8 cellular contexts compared by ENCODE assay signal in genomic region chr11:67416416-67417335, GRCh38.
DNase-seq lines count a peak whose midpoint lies in the region; ATAC-seq lines count a peak whose summit lies in the region.

No MANE protein-coding gene starts in this region.

- no peak for ATAC-seq in GM18861 (IDR thresholded peaks at IDR 0.05; ENCODE audit: unreplicated experiment)

- DNase-seq in Ammon's horn (ENCODE audit: low spot score) (peak; percentile 68), MV-4-11 (lab: John Stamatoyannopoulos, UW) (peak; percentile 16), fibroblast of peridontal ligament (ENCODE audit: extremely low read depth) (peak; percentile 20), SW480 (ENCODE audit: low spot score) (no peak), NCI-H526 treated with DMSO at 0.1 percent for 48 hours (lab: John Stamatoyannopoulos, UW) (no peak)
- DNase-seq in activated CD8-positive, alpha-beta memory T cell treated with anti-CD3 and anti-CD28 coated beads for 24 hours, result peak; percentile 76
- peak; percentile 59 for DNase-seq in stimulated activated naive CD4-positive, alpha-beta T cell treated with Interleukin-2 at 50 U/mL for 16 hours (lab: John Stamatoyannopoulos, UW)

Comparison
In these comparisons a context has a peak if more than half of its experiments do, and no peak if none do; other contexts are left out.
1. DNase-seq: peak in Ammon's horn (single experiment), MV-4-11 (single experiment), activated CD8-positive, alpha-beta memory T cell treated with anti-CD3 and anti-CD28 coated beads for 24 hours (single experiment), fibroblast of peridontal ligament (single experiment) and stimulated activated naive CD4-positive, alpha-beta T cell treated with Interleukin-2 at 50 U/mL for 16 hours (single experiment); none in SW480 (single experiment) and NCI-H526 treated with DMSO at 0.1 percent for 48 hours (single experiment).